Comparison of ENCODE assay signal across 8 cellular contexts in the genomic region with DNA sequence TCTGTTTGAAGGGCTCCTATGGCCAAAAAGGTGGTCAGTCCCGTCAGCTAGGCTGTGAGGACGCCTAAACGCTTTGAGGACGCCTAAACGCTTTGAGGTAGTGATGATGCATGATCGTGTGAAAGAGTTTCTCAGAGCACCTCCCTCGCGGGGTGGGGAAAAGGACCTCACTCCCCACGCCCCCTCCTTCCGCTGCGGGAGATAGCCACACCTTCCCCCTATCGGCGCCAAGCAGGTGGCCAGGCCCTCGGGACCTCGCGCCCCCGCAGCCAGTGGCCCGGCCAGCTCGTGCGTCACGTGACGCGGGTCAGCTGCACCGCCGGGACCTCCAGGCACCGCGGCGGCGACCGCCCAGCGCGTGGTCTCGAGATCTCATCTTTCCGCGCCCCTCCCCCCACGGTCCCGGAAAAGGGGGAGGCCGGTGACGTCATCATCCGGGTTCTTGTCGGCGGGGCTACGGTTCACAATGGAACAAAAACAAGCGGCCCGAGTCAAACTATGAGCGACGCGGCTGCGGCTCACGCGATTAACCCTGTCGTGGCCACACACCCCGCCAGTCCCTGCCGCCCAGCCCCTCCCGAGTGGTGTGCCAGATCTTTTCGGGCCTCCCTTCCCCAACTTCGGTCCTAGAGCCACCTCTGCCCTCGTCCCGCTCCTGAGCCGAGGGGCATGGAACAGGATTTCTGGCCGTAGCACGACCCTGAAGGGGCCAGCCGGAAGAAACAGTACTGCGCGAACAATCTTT. TPM values are rescaled to one million over a fixed set of nuclear protein-coding genes. Genes with fewer than 3 reads are reported as not detected.
DNase-seq lines count a peak whose midpoint lies in the region; ATAC-seq and TF ChIP-seq lines count a peak whose summit lies in the region.

No MANE protein-coding gene starts in this region.

- peak; percentile 98 for DNase-seq in NCI-H526 (lab: John Stamatoyannopoulos, UW)
- peak; percentile 97 for DNase-seq in activated CD4-positive, alpha-beta T cell treated with anti-CD3 and anti-CD28 coated beads, Interleukin-2, amount 10 ng/mL, durations not matched to agents 24 days and 14 days
- DNase-seq in colonic mucosa = peak; percentile 99
- peak; percentile 97 for DNase-seq in kidney tubule cell (ENCODE audit: low spot score)
- peak; percentile 85 to 90 for DNase-seq in stimulated activated CD4-positive, alpha-beta T cell treated with anti-CD3 and anti-CD28 coated beads, Interleukin-1b, Interleukin-23, amount 100 ng/mL, for 1 hour (ENCODE audit: low read depth in 2 of 2)

- H3K36me3 Mint-ChIP-seq in activated CD4-positive, alpha-beta T cell treated with anti-CD3 and anti-CD28 coated beads, Interleukin-2, amount 10 ng/mL, durations not matched to agents 24 days and 14 days (ENCODE audit: low read depth) = peaks cover 6% of the 10 kb centered on the region

- H3K27me3 ChIP-seq in BLaER1 treated with 17β-estradiol and CSF1 and Interleukin-3, amounts not matched to agents 10 nM and 100 nM = peaks cover 68 to 91% (median 83%) of the 10 kb centered on the region in 11 experiments
- peaks cover 5% of the 10 kb centered on the region for H3K27me3 ChIP-seq in colonic mucosa

- H3K27ac ChIP-seq in BLaER1 treated with 17β-estradiol and CSF1 and Interleukin-3, amounts not matched to agents 10 nM and 100 nM = peak overlapping the region; percentile 98 to 100 (median 100)
- H3K27ac ChIP-seq in colonic mucosa = peak overlapping the region; percentile 100

- H3K4me1 Mint-ChIP-seq in activated CD4-positive, alpha-beta T cell treated with anti-CD3 and anti-CD28 coated beads, Interleukin-2, amount 10 ng/mL, durations not matched to agents 24 days and 14 days = peaks cover 13% of the 10 kb centered on the region

- H3K9ac ChIP-seq in BLaER1 treated with 17β-estradiol and CSF1 and Interleukin-3, amounts not matched to agents 10 nM and 100 nM = peak overlapping the region; percentile 97 to 100 (median 99)
- peak overlapping the region; percentile 92 to 97 for H3K9ac ChIP-seq in colonic mucosa (ENCODE audit: low read depth in 2 of 2, low read length in 2 of 2)

- H3K27me3 Mint-ChIP-seq in activated CD4-positive, alpha-beta T cell treated with anti-CD3 and anti-CD28 coated beads, Interleukin-2, amount 10 ng/mL, durations not matched to agents 24 days and 14 days = peaks cover 2% of the 10 kb centered on the region

- TF ChIP-seq CTCF in colonic mucosa (IDR thresholded peaks at IDR 0.05) = no peak

- peak overlapping the region; percentile 70 to 89 (median 83) for H3K4me2 ChIP-seq in BLaER1 treated with 17β-estradiol and CSF1 and Interleukin-3, amounts not matched to agents 10 nM and 100 nM

- intact Hi-C loops in activated CD4-positive, alpha-beta T cell treated with anti-CD3 and anti-CD28 coated beads, Interleukin-2, amount 10 ng/mL, durations not matched to agents 24 days and 14 days (cut with micrococcal nuclease) = loop anchor here (1.0 to 10.0 kb wide), 7 partner anchors 33 to 440 kb away; a partner anchor contains a TSS
- intact Hi-C loops in colonic mucosa (cut with DNase I) = loop anchor here (10.0 kb wide), 1 partner anchor 350 kb away; a partner anchor contains a TSS

- peaks cover 33 to 52% (median 39%) of the 10 kb centered on the region in 11 experiments for H4K20me1 ChIP-seq in BLaER1 treated with 17β-estradiol and CSF1 and Interleukin-3, amounts not matched to agents 10 nM and 100 nM

- H3K27ac Mint-ChIP-seq in activated CD4-positive, alpha-beta T cell treated with anti-CD3 and anti-CD28 coated beads, Interleukin-2, amount 10 ng/mL, durations not matched to agents 24 days and 14 days = peak overlapping the region; percentile 99

- H3K4me1 ChIP-seq in BLaER1 treated with 17β-estradiol and CSF1 and Interleukin-3, amounts not matched to agents 10 nM and 100 nM = peaks cover 14 to 40% (median 28%) of the 10 kb centered on the region in 10 experiments; a peak in 19 of 20 replicates
- no peaks in the 10 kb centered on the region for H3K4me1 ChIP-seq in colonic mucosa

- ATAC-seq in GM19328 (IDR thresholded peaks at IDR 0.05; ENCODE audit: unreplicated experiment) = peak; percentile 50
- peak; percentile 60 for ATAC-seq in HG03469 (IDR thresholded peaks at IDR 0.05; ENCODE audit: unreplicated experiment)

- H3K36me3 ChIP-seq in BLaER1 treated with 17β-estradiol and CSF1 and Interleukin-3, amounts not matched to agents 10 nM and 100 nM = peaks cover 0 to 19% (median 0%) of the 10 kb centered on the region in 11 experiments; a peak in 4 of 22 replicates
- H3K36me3 ChIP-seq in colonic mucosa = no peaks in the 10 kb centered on the region

- H3K9me3 Mint-ChIP-seq in activated CD4-positive, alpha-beta T cell treated with anti-CD3 and anti-CD28 coated beads, Interleukin-2, amount 10 ng/mL, durations not matched to agents 24 days and 14 days = no peaks in the 10 kb centered on the region

- peak overlapping the region; percentile 74 to 95 (median 86) for H3K4me3 ChIP-seq in BLaER1 treated with 17β-estradiol and CSF1 and Interleukin-3, amounts not matched to agents 10 nM and 100 nM
- H3K4me3 ChIP-seq in colonic mucosa = peak overlapping the region; percentile 93

- H3K9me3 ChIP-seq in BLaER1 treated with 17β-estradiol and CSF1 and Interleukin-3, amounts not matched to agents 10 nM and 100 nM (replicated peaks in 1 of 11) = no peaks in the 10 kb centered on the region
- no peaks in the 10 kb centered on the region for H3K9me3 ChIP-seq in colonic mucosa

- H3K4me3 Mint-ChIP-seq in activated CD4-positive, alpha-beta T cell treated with anti-CD3 and anti-CD28 coated beads, Interleukin-2, amount 10 ng/mL, durations not matched to agents 24 days and 14 days = peak overlapping the region; percentile 92

RNA-seq across cellular contexts. Expression of a gene that starts 0.7 kb away (rescaled TPM):
- 49.8 and 50.3 TPM in 2 replicates for total RNA-seq in activated CD4-positive, alpha-beta T cell treated with anti-CD3 and anti-CD28 coated beads, Interleukin-2, amount 10 ng/mL, durations not matched to agents 24 days and 14 days
- total RNA-seq in colonic mucosa = 10 to 100 TPM; 74.5 to 89.0 TPM

Comparison
In these comparisons a context has a peak if more than half of its experiments do, and no peak if none do; other contexts are left out.
1. Peak in every context shown above with its lines: DNase-seq, ATAC-seq, H3K4me3 ChIP-seq and H3K27ac ChIP-seq.